Comparison of ENCODE assay signal across 6 cellular contexts in genomic region chr6:16212276-16212675, GRCh38. TPM values are rescaled to one million over a fixed set of nuclear protein-coding genes. Genes with fewer than 3 reads are reported as not detected.
"Had no signal": no experiment of that assay in that cellular context is flagged by ENCODE, and none has a peak within 500 bp of the region (broad histone marks: within the 10 kb centered on the region; RNA-seq: fewer than 3 reads in every experiment).

No MANE protein-coding gene starts in this region.

- H3K9me3 Mint-ChIP-seq: IgD-negative memory B cell had no signal

- H3K4me3 Mint-ChIP-seq: IgD-negative memory B cell had no signal

- DNase-seq: IMR-90, KBM-7 had no signal

- H3K4me3 ChIP-seq: K562 had no signal

- ATAC-seq: HepG2, K562 had no signal

- H3K27ac ChIP-seq: HL-60 had no signal

- H3K27ac Mint-ChIP-seq: IgD-negative memory B cell had no signal

RNA-seq across cellular contexts. Expression of gene GMPR, which starts 26.1 kb away (rescaled TPM):
- total RNA-seq: HepG2 had no signal
- polyA plus RNA-seq: HepG2 had no signal
